ENCODE assay signal across 25 cellular contexts in genomic region chr9:38233343-38233742, GRCh38.
A peak's percentile ranks its signal among the peaks of the same experiment; 100 is the strongest.
DNase-seq lines count a peak whose midpoint lies in the region; TF ChIP-seq lines count a peak whose summit lies in the region.
"Had no signal": no experiment of that assay in that cellular context is flagged by ENCODE, and none has a peak within 500 bp of the region (broad histone marks: within the 10 kb centered on the region; RNA-seq: fewer than 3 reads in every experiment).

No MANE protein-coding gene starts in this region.

- no peak overlapping the region for H3K9ac ChIP-seq in SK-N-SH

- no TSS peak for BruUV-seq in OCI-LY7 (replicated peaks; lab: Mats Ljungman, UMichigan)

- H3K9me2 ChIP-seq in SK-N-SH (no peaks in the 10 kb centered on the region), OCI-LY7 (ENCODE audit: insufficient read depth, low read length) (no peaks in the 10 kb centered on the region)

- H3F3A ChIP-seq in SK-N-SH (replicated peaks; ENCODE audit: insufficient read depth): no peaks in the 10 kb centered on the region

- H3K27ac Mint-ChIP-seq in progenitor cell of endocrine pancreas: peak overlapping the region; percentile 85
- H3K27ac Mint-ChIP-seq: activated B cell treated with CpG ODN at 0.5 μM for 24 hours; activated CD4-positive, alpha-beta memory T cell treated with anti-CD3 and anti-CD28 coated beads, Interleukin-2, amount 10 ng/mL, durations not matched to agents 7 days and 5 days; CD8-positive, alpha-beta memory T cell; dendritic cell treated with granulocyte-macrophage colony-stimulating factor and Interleukin-4, amounts not matched to agents 40 ng/mL and 50 ng/mL, for 4 days; nephron; stimulated activated effector memory CD8-positive, alpha-beta T cell treated with anti-CD3 and anti-CD28 coated beads, Interleukin-12 subunit alpha, Interleukin-12 subunit beta, amount 100 ng/mL, for 72 hours had no signal

- TF ChIP-seq EP300 in SK-N-SH (IDR thresholded peaks at IDR 0.05; ENCODE audit: borderline replicate concordance in 1 of 2, low read depth in 1 of 2, low read length in 1 of 2): peak in 1 of 2 experiments; percentile 97; a peak in 2 of 4 replicates

- CTCF ChIA-PET in SK-N-SH (lab: Yijun Ruan, JAX) (interaction anchor here (0.6 to 2.0 kb wide), 11 partner anchors 10 to 320 kb away, joined by 3 to 6 read pairs (median 3); no protein-coding TSS in a partner anchor), OCI-LY7 (lab: Charles Lee; ENCODE audit: unreplicated experiment) (no interaction called here)

- H3K27ac ChIP-seq in SK-N-SH (ENCODE audit: low read depth in 2 of 2, low read length in 1 of 2) (peak overlapping the region in 1 of 2 experiments; percentile 87; a peak in 2 of 4 replicates), OCI-LY7 (ENCODE audit: low read depth, low read length, poor library complexity, severe bottlenecking) (no peak overlapping the region)
- H3K27ac ChIP-seq: adrenal gland, breast epithelium, left lung, sigmoid colon, SJCRH30, testis had no signal

- intact Hi-C loops in OCI-LY7 (cut with micrococcal nuclease; ENCODE audit: unreplicated experiment): no loop called here

- H3K4me3 ChIP-seq in SK-N-SH (ENCODE audit: low read depth in 2 of 2, low read length in 1 of 2): no peak overlapping the region
- no peak overlapping the region for H3K4me3 ChIP-seq in OCI-LY7 (ENCODE audit: low read depth, low read length, poor library complexity, severe bottlenecking)
- H3K4me3 ChIP-seq: adrenal gland, breast epithelium, left lung, sigmoid colon, SJCRH30, testis had no signal

- WGBS in SK-N-SH (ENCODE audit: low lambda C conversion rate): 31% methylated on average over 10 of the region's 10 CpGs

- peaks cover 5% of the 10 kb centered on the region for H3K4me1 Mint-ChIP-seq in progenitor cell of endocrine pancreas (ENCODE audit: low read depth)
- H3K4me1 Mint-ChIP-seq: activated CD4-positive, alpha-beta memory T cell treated with anti-CD3 and anti-CD28 coated beads, Interleukin-2, amount 10 ng/mL, durations not matched to agents 7 days and 5 days; CD8-positive, alpha-beta memory T cell; stimulated activated effector memory CD8-positive, alpha-beta T cell treated with anti-CD3 and anti-CD28 coated beads, Interleukin-12 subunit alpha, Interleukin-12 subunit beta, amount 100 ng/mL, for 72 hours had no signal

- peak; percentile 57 for DNase-seq in DMS53 (lab: John Stamatoyannopoulos, UW)
- DNase-seq in NCI-H2029 treated with DMSO at 0.1 percent for 48 hours (lab: John Stamatoyannopoulos, UW): peak; percentile 49
- DNase-seq in SK-N-SH: peak; percentile 85
- no peak for DNase-seq in progenitor cell of endocrine pancreas (ENCODE audit: low spot score, unreplicated experiment)
- DNase-seq in OCI-LY7 (ENCODE audit: low spot score): no peak
- DNase-seq in GF-D8 (lab: John Stamatoyannopoulos, UW): no peak
- DNase-seq in glomerular visceral epithelial cell (ENCODE audit: extremely low spot score): no peak
- DNase-seq: activated B cell treated with CpG ODN at 0.5 μM for 24 hours; activated CD4-positive, alpha-beta memory T cell treated with anti-CD3 and anti-CD28 coated beads, Interleukin-2, amount 10 ng/mL, durations not matched to agents 7 days and 5 days; activated gamma-delta T cell treated with Interleukin-2 at 50 U/mL for 16 hours; activated T-cell treated with anti-CD3 and anti-CD28 coated beads for 4 hours; CD8-positive, alpha-beta memory T cell; head of caudate nucleus; left lung; NCI-H1417 treated with DMSO at 0.1 percent for 48 hours; PC-3; sigmoid colon; SJCRH30; T-helper 2 cell; testis had no signal

- POLR2A ChIA-PET in SK-N-SH (lab: Yijun Ruan, JAX) (interaction anchor here (1.5 kb wide), 1 partner anchor 33 kb away, joined by 3 read pairs; no protein-coding TSS in a partner anchor), OCI-LY7 (lab: Charles Lee) (no interaction called here)

- H3K36me3 Mint-ChIP-seq in progenitor cell of endocrine pancreas (ENCODE audit: insufficient read depth): no peaks in the 10 kb centered on the region
- H3K36me3 Mint-ChIP-seq: CD8-positive, alpha-beta memory T cell; stimulated activated effector memory CD8-positive, alpha-beta T cell treated with anti-CD3 and anti-CD28 coated beads, Interleukin-12 subunit alpha, Interleukin-12 subunit beta, amount 100 ng/mL, for 72 hours had no signal

- H3K27me3 ChIP-seq in SK-N-SH (ENCODE audit: insufficient read depth): peaks cover 4% of the 10 kb centered on the region; the same call in 1 of the 2 replicates
- H3K27me3 ChIP-seq: breast epithelium, sigmoid colon, SJCRH30, testis had no signal

- no peaks in the 10 kb centered on the region for H3K79me2 ChIP-seq in SK-N-SH (ENCODE audit: insufficient read depth)
- H3K79me2 ChIP-seq in OCI-LY7 (ENCODE audit: insufficient read depth, low read depth, low read length): no peaks in the 10 kb centered on the region

- TF ChIP-seq CTCF in SK-N-SH (IDR thresholded peaks at IDR 0.05) (no peak), progenitor cell of endocrine pancreas (IDR thresholded peaks at IDR 0.05; ENCODE audit: unreplicated experiment) (no peak), OCI-LY7 (conservative IDR thresholded peaks at IDR 0.05; ENCODE audit: low read length) (no peak)

- no peaks in the 10 kb centered on the region for H3K9me3 Mint-ChIP-seq in progenitor cell of endocrine pancreas (ENCODE audit: low read depth)
- H3K9me3 Mint-ChIP-seq: activated B cell treated with CpG ODN at 0.5 μM for 24 hours; activated CD4-positive, alpha-beta memory T cell treated with anti-CD3 and anti-CD28 coated beads, Interleukin-2, amount 10 ng/mL, durations not matched to agents 7 days and 5 days; CD8-positive, alpha-beta memory T cell; dendritic cell treated with granulocyte-macrophage colony-stimulating factor and Interleukin-4, amounts not matched to agents 40 ng/mL and 50 ng/mL, for 4 days; nephron; stimulated activated effector memory CD8-positive, alpha-beta T cell treated with anti-CD3 and anti-CD28 coated beads, Interleukin-12 subunit alpha, Interleukin-12 subunit beta, amount 100 ng/mL, for 72 hours had no signal

- no peak overlapping the region for H3K4me3 Mint-ChIP-seq in progenitor cell of endocrine pancreas (ENCODE audit: low read depth)
- H3K4me3 Mint-ChIP-seq: activated B cell treated with CpG ODN at 0.5 μM for 24 hours; activated CD4-positive, alpha-beta memory T cell treated with anti-CD3 and anti-CD28 coated beads, Interleukin-2, amount 10 ng/mL, durations not matched to agents 7 days and 5 days; CD8-positive, alpha-beta memory T cell; dendritic cell treated with granulocyte-macrophage colony-stimulating factor and Interleukin-4, amounts not matched to agents 40 ng/mL and 50 ng/mL, for 4 days; nephron; stimulated activated effector memory CD8-positive, alpha-beta T cell treated with anti-CD3 and anti-CD28 coated beads, Interleukin-12 subunit alpha, Interleukin-12 subunit beta, amount 100 ng/mL, for 72 hours had no signal

- H3K9me3 ChIP-seq in SK-N-SH (no peaks in the 10 kb centered on the region), OCI-LY7 (ENCODE audit: low read length) (no peaks in the 10 kb centered on the region)
- H3K9me3 ChIP-seq: adrenal gland, breast epithelium, left lung, sigmoid colon, SJCRH30, testis had no signal

- no peak overlapping the region for H2AFZ ChIP-seq in SK-N-SH (ENCODE audit: low read depth)
- H2AFZ ChIP-seq in OCI-LY7 (ENCODE audit: low read length): no peak overlapping the region

- peaks cover 27% of the 10 kb centered on the region for H3K27me3 Mint-ChIP-seq in progenitor cell of endocrine pancreas

- H3K4me2 ChIP-seq in SK-N-SH (no peak overlapping the region), OCI-LY7 (ENCODE audit: low read length) (no peak overlapping the region)

- H3K36me3 ChIP-seq in SK-N-SH (replicated peaks in 1 of 2; ENCODE audit: control insufficient read depth in 1 of 2, insufficient read depth in 2 of 2, low read length in 1 of 2): no peaks in the 10 kb centered on the region
- H3K36me3 ChIP-seq in OCI-LY7 (ENCODE audit: insufficient read depth, low read length): no peaks in the 10 kb centered on the region
- H3K36me3 ChIP-seq: adrenal gland, breast epithelium, left lung, sigmoid colon, SJCRH30 had no signal

- H3K4me1 ChIP-seq in SK-N-SH (ENCODE audit: control insufficient read depth in 1 of 2, insufficient read depth in 2 of 2, low read depth in 1 of 2, low read length in 1 of 2) (peaks cover 0 to 52% of the 10 kb centered on the region in 2 experiments; a peak in 2 of 4 replicates), OCI-LY7 (ENCODE audit: insufficient read depth, low read length, poor library complexity, severe bottlenecking) (peaks cover 15% of the 10 kb centered on the region)
- H3K4me1 ChIP-seq: adrenal gland, left lung, sigmoid colon, testis had no signal

- H4K20me1 ChIP-seq in SK-N-SH (ENCODE audit: insufficient read depth) (no peaks in the 10 kb centered on the region), OCI-LY7 (ENCODE audit: insufficient read depth, low read length) (no peaks in the 10 kb centered on the region)

- peak; percentile 32; the same call in 1 of the 2 replicates for TF ChIP-seq RAD21 in SK-N-SH (IDR thresholded peaks at IDR 0.05; ENCODE audit: low read length)

TF ChIP-seq in SK-N-SH, 30 proteins besides CTCF, POLR2A, EP300 and RAD21 (continues in another document):
- TF ChIP-seq CHD2 (IDR thresholded peaks at IDR 0.05; ENCODE audit: low read length, partially characterized antibody) (peak; percentile 80), RCOR1 (IDR thresholded peaks at IDR 0.05; ENCODE audit: low read length) (peak; percentile 93), NFIC (IDR thresholded peaks at IDR 0.05; ENCODE audit: borderline replicate concordance) (no peak), GATA2 (CRISPR knock-in tag; IDR thresholded peaks at IDR 0.05) (peak; percentile 83), JUND (IDR thresholded peaks at IDR 0.05) (no peak), FOSL2 (IDR thresholded peaks at IDR 0.05; ENCODE audit: borderline replicate concordance, low read depth) (no peak), EZH2phosphoT487 (IDR thresholded peaks at IDR 0.05; ENCODE audit: borderline replicate concordance, low read depth) (no peak)
- TF ChIP-seq, protein P1, sequence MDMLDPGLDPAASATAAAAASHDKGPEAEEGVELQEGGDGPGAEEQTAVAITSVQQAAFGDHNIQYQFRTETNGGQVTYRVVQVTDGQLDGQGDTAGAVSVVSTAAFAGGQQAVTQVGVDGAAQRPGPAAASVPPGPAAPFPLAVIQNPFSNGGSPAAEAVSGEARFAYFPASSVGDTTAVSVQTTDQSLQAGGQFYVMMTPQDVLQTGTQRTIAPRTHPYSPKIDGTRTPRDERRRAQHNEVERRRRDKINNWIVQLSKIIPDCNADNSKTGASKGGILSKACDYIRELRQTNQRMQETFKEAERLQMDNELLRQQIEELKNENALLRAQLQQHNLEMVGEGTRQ (IDR thresholded peaks at IDR 0.05; ENCODE audit: borderline replicate concordance, low read depth, low read length): no peak

Comparison
In these comparisons a context has a peak if more than half of its experiments do, and no peak if none do; other contexts are left out.
1. DNase-seq: peak in DMS53 (single experiment), NCI-H2029 treated with DMSO at 0.1 percent for 48 hours (single experiment) and SK-N-SH (single experiment); none in progenitor cell of endocrine pancreas (single experiment), OCI-LY7 (single experiment), GF-D8 (single experiment) and glomerular visceral epithelial cell (single experiment).